In the genomic region with DNA sequence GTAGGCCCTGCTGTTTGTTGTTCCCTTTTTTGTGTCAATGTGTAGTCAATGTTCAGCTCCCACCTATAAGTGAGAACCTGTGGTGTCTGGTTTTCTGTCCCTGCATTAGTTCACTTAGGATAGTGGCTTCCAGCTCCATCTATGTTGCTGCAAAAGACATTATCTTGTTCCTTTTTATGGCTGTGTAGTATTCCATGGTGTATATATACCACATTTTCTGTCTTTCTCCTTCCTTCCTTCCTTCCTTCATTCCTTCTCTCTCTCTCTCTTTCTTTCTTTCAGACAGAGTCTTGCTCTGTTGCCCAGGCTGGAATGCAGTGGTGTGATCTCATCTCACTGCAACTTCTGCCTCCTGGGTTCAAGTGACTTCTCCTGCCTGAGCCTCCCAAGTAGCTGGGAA, we compare ENCODE assay signal across 1 cellular context.
TF ChIP-seq lines count a peak whose summit lies in the region.

No MANE protein-coding gene starts in this region.

TF ChIP-seq in K562, 482 proteins besides CTCF, POLR2A, EP300 and RAD21:
- no peak for TF ChIP-seq NCOA6 (IDR thresholded peaks at IDR 0.05)
- peak; percentile 38 to 70; a peak in 3 of 4 replicates for TF ChIP-seq KDM1A (IDR thresholded peaks at IDR 0.05)
- TF ChIP-seq, protein P1, sequence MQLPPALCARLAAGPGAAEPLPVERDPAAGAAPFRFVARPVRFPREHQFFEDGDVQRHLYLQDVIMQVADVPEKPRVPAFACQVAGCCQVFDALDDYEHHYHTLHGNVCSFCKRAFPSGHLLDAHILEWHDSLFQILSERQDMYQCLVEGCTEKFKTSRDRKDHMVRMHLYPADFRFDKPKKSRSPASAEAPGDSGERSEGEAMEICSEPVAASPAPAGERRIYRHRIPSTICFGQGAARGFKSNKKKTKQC (CRISPR knock-in tag; IDR thresholded peaks at IDR 0.05): no peak
- peak; percentile 82 for TF ChIP-seq BCOR (IDR thresholded peaks at IDR 0.05)
- TF ChIP-seq PHF20 (IDR thresholded peaks at IDR 0.05; ENCODE audit: partially characterized antibody): peak; percentile 17
- TF ChIP-seq KLF16 (IDR thresholded peaks at IDR 0.05): no peak
- TF ChIP-seq SRF (CRISPR knock-in tag; IDR thresholded peaks at IDR 0.05): no peak
- TF ChIP-seq ZNF146 (CRISPR knock-in tag; IDR thresholded peaks at IDR 0.05; ENCODE audit: unreplicated experiment): peak; percentile 92
- TF ChIP-seq ZNF239 (CRISPR knock-in tag; IDR thresholded peaks at IDR 0.05): no peak
- no peak for TF ChIP-seq HIVEP1 (CRISPR knock-in tag; IDR thresholded peaks at IDR 0.05)
- no peak for TF ChIP-seq SMAD2 (IDR thresholded peaks at IDR 0.05; ENCODE audit: low read depth, low read length)
- TF ChIP-seq RBM25 (IDR thresholded peaks at IDR 0.05; ENCODE audit: low read depth, low read length, severe bottlenecking): peak; percentile 31
- TF ChIP-seq GABPB1 (CRISPR knock-in tag; IDR thresholded peaks at IDR 0.05): no peak
TF ChIP-seq in K562: peak in this region for 5.
